12 cellular contexts compared by ENCODE assay signal in the genomic region with DNA sequence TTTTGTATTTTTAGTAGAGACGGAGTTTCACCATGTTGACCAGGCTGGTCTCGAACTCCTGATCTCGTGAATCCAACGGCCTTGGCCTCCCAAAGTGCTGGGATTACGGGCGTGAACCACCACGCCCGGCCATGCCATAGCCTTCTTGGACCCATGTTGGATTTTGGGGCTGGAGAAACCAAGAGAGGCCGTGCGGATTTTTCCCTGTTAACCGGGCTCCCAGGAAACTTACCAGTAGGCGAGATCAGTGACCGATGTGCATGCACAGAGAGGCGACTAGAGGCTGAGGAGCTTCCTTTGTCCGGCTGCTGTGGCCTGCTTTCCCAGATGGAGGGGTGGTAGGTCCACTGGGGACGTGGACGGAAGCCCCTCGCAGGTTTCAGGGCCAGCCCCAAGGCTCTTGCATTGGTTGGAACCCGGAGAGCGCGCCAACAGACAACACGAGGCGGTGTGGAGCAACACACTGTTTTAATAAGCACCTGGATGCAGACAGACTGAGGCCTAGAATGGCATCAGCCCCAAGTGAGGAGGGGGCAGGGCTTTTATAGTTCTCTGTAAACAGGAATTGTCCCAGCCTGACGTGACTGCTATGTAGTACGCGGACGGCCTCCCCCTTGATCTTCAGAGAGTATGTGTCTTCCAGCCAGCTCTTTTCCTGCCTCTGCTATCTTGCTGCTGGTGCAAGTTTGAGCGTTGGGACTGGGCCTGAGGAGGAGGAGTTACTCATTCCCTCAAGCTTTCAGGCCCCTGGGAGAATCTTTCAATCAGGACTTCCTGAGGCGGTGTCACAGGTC. TPM values are rescaled to one million over a fixed set of nuclear protein-coding genes. Genes with fewer than 3 reads are reported as not detected.
DNase-seq lines count a peak whose midpoint lies in the region; ATAC-seq, FAIRE-seq and TF ChIP-seq lines count a peak whose summit lies in the region.
"Had no signal": no experiment of that assay in that cellular context is flagged by ENCODE, and none has a peak within 500 bp of the region (broad histone marks: within the 10 kb centered on the region; RNA-seq: fewer than 3 reads in every experiment).

ERVH48-1 (minus strand) TSS at position 517 of the 794 bp plus-strand sequence. CDS start 6,624 bp downstream, outside the sequence.

- peak within 1 kb of the TSS; percentile 75 for H3K27ac ChIP-seq in RWPE1
- no peak within 1 kb of the TSS for H3K27ac ChIP-seq in endothelial cell of umbilical vein (ENCODE audit: insufficient read depth, low read depth, low read length)

- peak within 1 kb of the TSS; percentile 97 for H2AFZ ChIP-seq in endothelial cell of umbilical vein (ENCODE audit: low read depth, low read length)

- H3K9me3 ChIP-seq in endothelial cell of umbilical vein (replicated peaks; ENCODE audit: control insufficient read depth, insufficient read depth, low read length): no peaks in the 10 kb centered on the region
- H3K9me3 ChIP-seq: gastroesophageal sphincter had no signal

- CTCF ChIA-PET in activated naive CD4-positive, alpha-beta T cell treated with anti-CD3 and anti-CD28 coated beads for 36 hours (lab: Charles Lee): interaction anchor here (0.6 to 0.8 kb wide), 2 partner anchors 395 to 721 kb away, joined by 3 to 6 read pairs; no protein-coding TSS in a partner anchor
- CTCF ChIA-PET in RWPE1 (lab: Yijun Ruan, JAX): interaction anchor here (0.7 kb wide), 1 partner anchor 9 kb away, joined by 3 read pairs; no protein-coding TSS in a partner anchor
- CTCF ChIA-PET in endothelial cell of umbilical vein (lab: Charles Lee): no interaction called here

- no peak within 1 kb of the TSS for H3K4me3 Mint-ChIP-seq in activated naive CD4-positive, alpha-beta T cell treated with anti-CD3 and anti-CD28 coated beads for 36 hours
- H3K4me3 Mint-ChIP-seq in stimulated activated memory B cell treated with anti-CD40 and anti-IgM and Interleukin-4, amounts not matched to agents 10 μg/mL and 1 μg/mL and 100 μg/mL, for 72 hours: no peak within 1 kb of the TSS
- H3K4me3 Mint-ChIP-seq in glutamatergic neuron (ENCODE audit: unreplicated experiment): no peak within 1 kb of the TSS

- no peak within 1 kb of the TSS for H3K9ac ChIP-seq in endothelial cell of umbilical vein (replicated peaks; ENCODE audit: extremely low read depth, insufficient read depth, low read length)

- no peaks in the 10 kb centered on the region for H3K36me3 ChIP-seq in endothelial cell of umbilical vein (ENCODE audit: control insufficient read depth in 2 of 2, extremely low read depth in 1 of 2, insufficient read depth in 2 of 2, low read length in 2 of 2)
- H3K36me3 ChIP-seq: gastroesophageal sphincter had no signal

- POLR2A ChIA-PET in RWPE1 (lab: Yijun Ruan, JAX; ENCODE audit: low non-redundant PET): no interaction called here
- POLR2A ChIA-PET in endothelial cell of umbilical vein (lab: Charles Lee): no interaction called here

- H3K9me1 ChIP-seq in endothelial cell of umbilical vein (replicated peaks; ENCODE audit: control insufficient read depth, extremely low read depth, insufficient read depth, low read length): no peaks in the 10 kb centered on the region

- H3K79me2 ChIP-seq in endothelial cell of umbilical vein (ENCODE audit: control insufficient read depth, insufficient read depth, low read length): no peaks in the 10 kb centered on the region

- no peaks in the 10 kb centered on the region for H3K9me3 Mint-ChIP-seq in activated naive CD4-positive, alpha-beta T cell treated with anti-CD3 and anti-CD28 coated beads for 36 hours
- no peaks in the 10 kb centered on the region for H3K9me3 Mint-ChIP-seq in stimulated activated memory B cell treated with anti-CD40 and anti-IgM and Interleukin-4, amounts not matched to agents 10 μg/mL and 1 μg/mL and 100 μg/mL, for 72 hours
- H3K9me3 Mint-ChIP-seq in glutamatergic neuron (ENCODE audit: unreplicated experiment): peaks cover 3% of the 10 kb centered on the region

- no peak within 1 kb of the TSS for H3K4me2 ChIP-seq in endothelial cell of umbilical vein (ENCODE audit: insufficient read depth, low read length)

- no peak for FAIRE-seq in endothelial cell of umbilical vein (lab: Jason Lieb, UNC)
- FAIRE-seq: colon had no signal

- DNase-seq in activated naive CD4-positive, alpha-beta T cell treated with anti-CD3 and anti-CD28 coated beads for 36 hours: peak; percentile 37
- DNase-seq in activated naive CD4-positive, alpha-beta T cell treated with anti-CD3 and anti-CD28 coated beads, Interleukin-2, amount 50 U/mL, for 16 hours: no peak
- no peak for DNase-seq in RWPE1 (ENCODE audit: low spot score)
- no peak for DNase-seq in endothelial cell of umbilical vein (ENCODE audit: low read depth, low spot score)
- no peak for DNase-seq in glutamatergic neuron
- no peak for DNase-seq in LoVo (ENCODE audit: low spot score)
- no peak for DNase-seq in NCI-H226
- DNase-seq: NCI-H2081 had no signal

- H3K36me3 Mint-ChIP-seq in activated naive CD4-positive, alpha-beta T cell treated with anti-CD3 and anti-CD28 coated beads for 36 hours (ENCODE audit: low read depth): no peaks in the 10 kb centered on the region
- no peaks in the 10 kb centered on the region for H3K36me3 Mint-ChIP-seq in stimulated activated memory B cell treated with anti-CD40 and anti-IgM and Interleukin-4, amounts not matched to agents 10 μg/mL and 1 μg/mL and 100 μg/mL, for 72 hours
- no peaks in the 10 kb centered on the region for H3K36me3 Mint-ChIP-seq in glutamatergic neuron (ENCODE audit: unreplicated experiment)

- H3K4me1 Mint-ChIP-seq in activated naive CD4-positive, alpha-beta T cell treated with anti-CD3 and anti-CD28 coated beads for 36 hours (ENCODE audit: low read depth): peaks cover 15% of the 10 kb centered on the region
- H3K4me1 Mint-ChIP-seq in stimulated activated memory B cell treated with anti-CD40 and anti-IgM and Interleukin-4, amounts not matched to agents 10 μg/mL and 1 μg/mL and 100 μg/mL, for 72 hours: peaks cover 12% of the 10 kb centered on the region
- H3K4me1 Mint-ChIP-seq in glutamatergic neuron (ENCODE audit: low read depth, unreplicated experiment): peaks cover 15% of the 10 kb centered on the region

- ATAC-seq in stimulated activated memory B cell treated with anti-CD40 and anti-IgM and Interleukin-4, amounts not matched to agents 10 μg/mL and 1 μg/mL and 100 μg/mL, for 72 hours: no peak
- ATAC-seq: gastroesophageal sphincter had no signal

- no peak for TF ChIP-seq POLR2A in endothelial cell of umbilical vein (IDR thresholded peaks at IDR 0.05; ENCODE audit: low read depth, low read length)

- H3K27me3 ChIP-seq in endothelial cell of umbilical vein (ENCODE audit: control insufficient read depth in 2 of 2, insufficient read depth in 2 of 2, low read length in 2 of 2): peaks cover 0 to under 1% of the 10 kb centered on the region in 2 experiments
- H3K27me3 ChIP-seq: gastroesophageal sphincter had no signal

- H4K20me1 ChIP-seq in endothelial cell of umbilical vein (replicated peaks; ENCODE audit: control insufficient read depth, extremely low read depth, insufficient read depth, low read length): no peaks in the 10 kb centered on the region

- H3K4me3 ChIP-seq in endothelial cell of umbilical vein (replicated peaks in 1 of 3; ENCODE audit: insufficient read depth in 1 of 3, low read depth in 1 of 3, low read length in 3 of 3): no peak within 1 kb of the TSS
- H3K4me3 ChIP-seq: skin epidermis had no signal

- intact Hi-C loops in activated naive CD4-positive, alpha-beta T cell treated with anti-CD3 and anti-CD28 coated beads for 36 hours (cut with micrococcal nuclease): no loop called here
- intact Hi-C loops in endothelial cell of umbilical vein (cut with micrococcal nuclease): no loop called here

- no peak within 1 kb of the TSS for H3K27ac Mint-ChIP-seq in activated naive CD4-positive, alpha-beta T cell treated with anti-CD3 and anti-CD28 coated beads for 36 hours
- H3K27ac Mint-ChIP-seq in stimulated activated memory B cell treated with anti-CD40 and anti-IgM and Interleukin-4, amounts not matched to agents 10 μg/mL and 1 μg/mL and 100 μg/mL, for 72 hours: peak within 1 kb of the TSS; percentile 36
- H3K27ac Mint-ChIP-seq in glutamatergic neuron (ENCODE audit: unreplicated experiment): no peak within 1 kb of the TSS

- BruUV-seq in endothelial cell of umbilical vein (replicated peaks; lab: Mats Ljungman, UMichigan): no TSS peak

- dilution Hi-C loops in endothelial cell of umbilical vein (cut with MboI; ENCODE audit: extremely low pct_ligation_motif_present, low sequenced_read_pairs): no loop called here

- TF ChIP-seq CTCF in RWPE1 (conservative IDR thresholded peaks at IDR 0.05; ENCODE audit: low read depth) (no peak), endothelial cell of umbilical vein (IDR thresholded peaks at IDR 0.05; ENCODE audit: extremely low read depth in 1 of 2, insufficient read depth in 1 of 2, low read depth in 1 of 2, low read length in 2 of 2) (no peak), glutamatergic neuron (IDR thresholded peaks at IDR 0.05; ENCODE audit: partially characterized antibody, unreplicated experiment) (no peak)

- no peaks in the 10 kb centered on the region for H3K27me3 Mint-ChIP-seq in activated naive CD4-positive, alpha-beta T cell treated with anti-CD3 and anti-CD28 coated beads for 36 hours (ENCODE audit: low read depth)
- H3K27me3 Mint-ChIP-seq in stimulated activated memory B cell treated with anti-CD40 and anti-IgM and Interleukin-4, amounts not matched to agents 10 μg/mL and 1 μg/mL and 100 μg/mL, for 72 hours: no peaks in the 10 kb centered on the region
- peaks cover 5% of the 10 kb centered on the region for H3K27me3 Mint-ChIP-seq in glutamatergic neuron (ENCODE audit: unreplicated experiment)

- H3K4me1 ChIP-seq in endothelial cell of umbilical vein (ENCODE audit: control insufficient read depth, extremely low read depth, insufficient read depth, low read length): peaks cover 5% of the 10 kb centered on the region

TF ChIP-seq in endothelial cell of umbilical vein, 7 proteins besides CTCF, POLR2A, EP300 and RAD21:
- no peak for TF ChIP-seq JUN (IDR thresholded peaks at IDR 0.05; ENCODE audit: borderline replicate concordance, insufficient read depth, insufficient read length, low read depth)
- TF ChIP-seq, protein P1, sequence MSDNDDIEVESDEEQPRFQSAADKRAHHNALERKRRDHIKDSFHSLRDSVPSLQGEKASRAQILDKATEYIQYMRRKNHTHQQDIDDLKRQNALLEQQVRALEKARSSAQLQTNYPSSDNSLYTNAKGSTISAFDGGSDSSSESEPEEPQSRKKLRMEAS (IDR thresholded peaks at IDR 0.05; ENCODE audit: insufficient read depth, insufficient read length): no peak

RNA-seq across cellular contexts. Expression of gene ERVH48-1, which starts in this region (rescaled TPM):
- total RNA-seq in activated naive CD4-positive, alpha-beta T cell treated with anti-CD3 and anti-CD28 coated beads for 36 hours: under 1 TPM in 1 of 2 experiments, not detected in 1; 0.17 TPM
- total RNA-seq in endothelial cell of umbilical vein: not detected in 2 replicates
- polyA plus RNA-seq in endothelial cell of umbilical vein: not detected in 2 replicates
- not detected in 2 replicates for polyA plus RNA-seq in endothelial cell of umbilical vein (2011; cell fraction: cytosol; rRNA removed)
- not detected in 2 replicates for polyA plus RNA-seq in endothelial cell of umbilical vein (2011; cell fraction: nucleus; rRNA removed)
- polyA plus RNA-seq in endothelial cell of umbilical vein (2012): not detected in 2 replicates
- polyA minus RNA-seq in endothelial cell of umbilical vein: 0.15 TPM in 1 of 2 replicates, not detected in the other
- polyA minus RNA-seq in endothelial cell of umbilical vein (2011; cell fraction: cytosol; rRNA and poly(A)+ RNA removed): 0.41 TPM
- not detected in 2 replicates for polyA minus RNA-seq in endothelial cell of umbilical vein (2011; cell fraction: nucleus; rRNA and poly(A)+ RNA removed)
- 0.59 TPM for total RNA-seq in glutamatergic neuron (ENCODE audit: unreplicated experiment)
- total RNA-seq: gastroesophageal sphincter had no signal

Comparison
In these comparisons a context has a peak if more than half of its experiments do, and no peak if none do; other contexts are left out.
1. Peak in DNase-seq in activated naive CD4-positive, alpha-beta T cell treated with anti-CD3 and anti-CD28 coated beads for 36 hours; RNA of the gene not detected or under 1 TPM.